Comparison of ENCODE assay signal across 1 cellular context in the genomic region with DNA sequence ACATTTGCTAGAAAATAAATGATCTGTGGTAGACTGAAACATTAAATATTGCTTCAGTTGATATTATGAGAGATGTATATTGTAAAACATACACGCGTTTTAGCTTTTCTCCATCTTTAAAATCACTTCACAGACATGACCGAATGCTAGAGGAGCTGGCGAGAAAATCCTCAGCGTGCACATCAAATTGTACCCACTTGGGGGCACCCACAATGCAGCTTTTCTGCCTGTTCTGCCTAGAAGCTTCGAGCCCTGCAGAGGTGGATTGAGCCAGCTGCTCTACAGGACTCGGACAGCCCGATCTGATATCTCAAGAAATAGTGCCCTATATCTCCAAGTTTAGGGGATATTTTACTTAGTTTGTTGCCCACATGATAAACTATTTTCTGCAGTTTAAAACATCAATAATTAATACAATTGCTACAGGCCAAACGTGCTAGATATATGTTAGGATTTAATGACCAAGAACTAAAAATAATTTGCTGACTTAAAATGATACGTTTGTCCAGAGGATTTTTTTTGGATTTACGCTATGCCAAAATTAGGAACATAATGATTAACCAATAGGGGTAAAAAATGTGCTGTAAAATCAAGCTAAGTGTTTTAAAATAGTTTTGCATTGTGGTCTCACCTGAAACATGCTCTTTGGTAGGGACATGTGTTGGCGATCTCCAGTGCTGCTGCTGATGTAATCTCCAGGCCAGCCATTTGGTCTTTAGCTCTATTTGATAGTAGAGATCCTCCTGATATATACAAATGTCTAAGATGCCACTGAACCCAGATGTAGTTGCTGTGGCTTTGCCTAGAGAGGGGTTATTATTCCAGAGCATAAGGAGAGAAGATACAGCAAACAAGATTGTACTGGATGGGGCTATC.
TF ChIP-seq lines count a peak whose summit lies in the region.

No MANE protein-coding gene starts in this region.

TF ChIP-seq in IMR-90, 13 proteins besides CTCF, POLR2A, EP300 and RAD21:
- TF ChIP-seq SMC3 (IDR thresholded peaks at IDR 0.05; ENCODE audit: low read depth, low read length) (peak; percentile 33), MXI1 (IDR thresholded peaks at IDR 0.05; ENCODE audit: borderline replicate concordance, low read depth, low read length) (no peak)
TF ChIP-seq in IMR-90: peak in this region for 1.
